ENCODE assay signal across 38 cellular contexts in genomic region chr9:87706066-87706739, GRCh38. TPM values are rescaled to one million over a fixed set of nuclear protein-coding genes. Genes with fewer than 3 reads are reported as not detected.
"Had no signal": no experiment of that assay in that cellular context is flagged by ENCODE, and none has a peak within 500 bp of the region (broad histone marks: within the 10 kb centered on the region; RNA-seq: fewer than 3 reads in every experiment).

No MANE protein-coding gene starts in this region.

- H3K9me3 ChIP-seq: adrenal gland, breast epithelium, esophagus squamous epithelium, gastroesophageal sphincter had no signal

- DNase-seq: activated CD4-positive, alpha-beta memory T cell treated with anti-CD3 and anti-CD28 coated beads for 36 hours; activated CD4-positive, alpha-beta T cell treated with anti-CD3 and anti-CD28 coated beads for 36 hours; activated CD4-positive, alpha-beta T cell treated with anti-CD3 and anti-CD28 coated beads, Interleukin-2, amount 10 ng/mL, durations not matched to agents 24 days and 14 days; activated CD4-positive, CD25-positive, alpha-beta regulatory T cell; activated CD4-positive, CD25-positive, alpha-beta regulatory T cell treated with anti-CD3 and anti-CD28 coated beads, Interleukin-2, amount 50 U/mL, for 72 hours; activated CD8-positive, alpha-beta memory T cell treated with anti-CD3 and anti-CD28 coated beads, Interleukin-2, amount 10 ng/mL, durations not matched to agents 7 days and 5 days; activated CD8-positive, alpha-beta memory T cell treated with anti-CD3 and anti-CD28 coated beads, Interleukin-2, amount 50 U/mL, for 4 hours; activated CD8-positive, alpha-beta T cell treated with anti-CD3 and anti-CD28 coated beads, Interleukin-2, amount 10 ng/mL, durations not matched to agents 7 days and 5 days; activated effector memory CD4-positive, alpha-beta T cell treated with anti-CD3 and anti-CD28 coated beads, Interleukin-2, amount 50 U/mL, for 16 hours; activated naive CD4-positive, alpha-beta T cell treated with anti-CD3 and anti-CD28 coated beads for 36 hours; activated naive CD8-positive, alpha-beta T cell treated with anti-CD3 and anti-CD28 coated beads for 36 hours; activated naive CD8-positive, alpha-beta T cell treated with anti-CD3 and anti-CD28 coated beads, Interleukin-2, amount 50 U/mL, for 24 hours; activated T-cell treated with anti-CD3 and anti-CD28 coated beads, Interleukin-2, amount 50 U/mL, for 1 hour; activated T-cell treated with anti-CD3 and anti-CD28 coated beads, Interleukin-2, amount 50 U/mL, for 48 hours; adrenal gland; amygdala; effector CD4-positive, alpha-beta T cell; effector memory CD8-positive, alpha-beta T cell; esophagus squamous epithelium; foreskin melanocyte; T-helper 1 cell; T-helper 17 cell; T1000; WERI-Rb-1 had no signal

- ATAC-seq: activated CD4-positive, alpha-beta T cell treated with anti-CD3 and anti-CD28 coated beads for 36 hours; activated CD8-positive, alpha-beta memory T cell treated with anti-CD3 and anti-CD28 coated beads, Interleukin-2, amount 10 ng/mL, durations not matched to agents 7 days and 5 days; activated CD8-positive, alpha-beta T cell treated with anti-CD3 and anti-CD28 coated beads, Interleukin-2, amount 10 ng/mL, durations not matched to agents 7 days and 5 days; activated naive CD8-positive, alpha-beta T cell treated with anti-CD3 and anti-CD28 coated beads, Interleukin-2, amount 50 U/mL, for 24 hours; effector memory CD8-positive, alpha-beta T cell; gastroesophageal sphincter; T-helper 17 cell had no signal

- H3K27ac ChIP-seq: adrenal gland, breast epithelium, cardiac muscle cell, coronary artery, epithelial cell of prostate, esophagus squamous epithelium, gastroesophageal sphincter, WERI-Rb-1 had no signal

- H3K4me1 Mint-ChIP-seq: brain; central memory CD8-positive, alpha-beta T cell had no signal

- H3K36me3 Mint-ChIP-seq: activated CD4-positive, alpha-beta memory T cell treated with anti-CD3 and anti-CD28 coated beads for 36 hours; activated CD8-positive, alpha-beta memory T cell treated with anti-CD3 and anti-CD28 coated beads, Interleukin-2, amount 10 ng/mL, durations not matched to agents 7 days and 5 days; activated naive CD4-positive, alpha-beta T cell treated with anti-CD3 and anti-CD28 coated beads, Interleukin-2, amount 50 U/mL, for 24 hours; activated naive CD8-positive, alpha-beta T cell treated with anti-CD3 and anti-CD28 coated beads for 36 hours had no signal

- H3K36me3 ChIP-seq: breast epithelium had no signal

- H3K4me1 ChIP-seq: breast epithelium, esophagus squamous epithelium had no signal

- H3K4me3 Mint-ChIP-seq: activated CD4-positive, alpha-beta memory T cell treated with anti-CD3 and anti-CD28 coated beads for 36 hours; activated CD4-positive, alpha-beta T cell treated with anti-CD3 and anti-CD28 coated beads for 36 hours; activated CD4-positive, alpha-beta T cell treated with anti-CD3 and anti-CD28 coated beads, Interleukin-2, amount 10 ng/mL, durations not matched to agents 24 days and 14 days; activated CD8-positive, alpha-beta memory T cell treated with anti-CD3 and anti-CD28 coated beads, Interleukin-2, amount 10 ng/mL, durations not matched to agents 7 days and 5 days; activated CD8-positive, alpha-beta T cell treated with anti-CD3 and anti-CD28 coated beads, Interleukin-2, amount 10 ng/mL, durations not matched to agents 7 days and 5 days; activated naive CD4-positive, alpha-beta T cell treated with anti-CD3 and anti-CD28 coated beads for 36 hours; activated naive CD4-positive, alpha-beta T cell treated with anti-CD3 and anti-CD28 coated beads, Interleukin-2, amount 50 U/mL, for 24 hours; activated naive CD8-positive, alpha-beta T cell treated with anti-CD3 and anti-CD28 coated beads for 36 hours; activated naive CD8-positive, alpha-beta T cell treated with anti-CD3 and anti-CD28 coated beads, Interleukin-2, amount 50 U/mL, for 24 hours; activated T-helper 1 cell treated with anti-CD3 and anti-CD28 coated beads, Interleukin-12 subunit alpha, Interleukin-12 subunit beta, Interleukin-2, Interleukin-4 antibody, amounts not matched to agents 30 ng/mL and 10 ng/mL and 1 ng/mL, durations not matched to agents 14 hours and 24 hours and 36 hours; brain; central memory CD8-positive, alpha-beta T cell; dendritic cell treated with granulocyte-macrophage colony-stimulating factor and Interleukin-4, amounts not matched to agents 40 ng/mL and 50 ng/mL, for 4 days; effector memory CD8-positive, alpha-beta T cell; T-helper 17 cell; T-helper 2 cell treated with Interferon-gamma antibody and Interleukin-4, amounts not matched to agents 5 μg/mL and 100 μg/mL, for 36 hours had no signal

- FAIRE-seq: endometrium, endothelial cell of umbilical vein had no signal

- H3K27ac Mint-ChIP-seq: activated CD4-positive, alpha-beta memory T cell treated with anti-CD3 and anti-CD28 coated beads for 36 hours; activated CD4-positive, alpha-beta T cell treated with anti-CD3 and anti-CD28 coated beads for 36 hours; activated CD4-positive, alpha-beta T cell treated with anti-CD3 and anti-CD28 coated beads, Interleukin-2, amount 10 ng/mL, durations not matched to agents 24 days and 14 days; activated CD8-positive, alpha-beta memory T cell treated with anti-CD3 and anti-CD28 coated beads, Interleukin-2, amount 10 ng/mL, durations not matched to agents 7 days and 5 days; activated CD8-positive, alpha-beta T cell treated with anti-CD3 and anti-CD28 coated beads, Interleukin-2, amount 10 ng/mL, durations not matched to agents 7 days and 5 days; activated naive CD4-positive, alpha-beta T cell treated with anti-CD3 and anti-CD28 coated beads for 36 hours; activated naive CD4-positive, alpha-beta T cell treated with anti-CD3 and anti-CD28 coated beads, Interleukin-2, amount 50 U/mL, for 24 hours; activated naive CD8-positive, alpha-beta T cell treated with anti-CD3 and anti-CD28 coated beads for 36 hours; activated naive CD8-positive, alpha-beta T cell treated with anti-CD3 and anti-CD28 coated beads, Interleukin-2, amount 50 U/mL, for 24 hours; activated T-helper 1 cell treated with anti-CD3 and anti-CD28 coated beads, Interleukin-12 subunit alpha, Interleukin-12 subunit beta, Interleukin-2, Interleukin-4 antibody, amounts not matched to agents 30 ng/mL and 10 ng/mL and 1 ng/mL, durations not matched to agents 14 hours and 24 hours and 36 hours; activated T-helper 2 cell treated with anti-CD3 and anti-CD28 coated beads, Interferon-gamma antibody, Interleukin-2, Interleukin-4, amounts not matched to agents 10 μg/mL and 5 μg/mL and 100 μg/mL, durations not matched to agents 14 hours and 24 hours and 36 hours; brain; dendritic cell treated with granulocyte-macrophage colony-stimulating factor and Interleukin-4, amounts not matched to agents 40 ng/mL and 50 ng/mL, for 4 days; effector memory CD8-positive, alpha-beta T cell; T-helper 17 cell; T-helper 2 cell treated with Interferon-gamma antibody and Interleukin-4, amounts not matched to agents 5 μg/mL and 100 μg/mL, for 36 hours had no signal

- H3K4me3 ChIP-seq: adrenal gland, breast epithelium, cardiac muscle cell, coronary artery, esophagus squamous epithelium, gastroesophageal sphincter had no signal

- H3K27me3 Mint-ChIP-seq: activated naive CD4-positive, alpha-beta T cell treated with anti-CD3 and anti-CD28 coated beads, Interleukin-2, amount 50 U/mL, for 24 hours; activated naive CD8-positive, alpha-beta T cell treated with anti-CD3 and anti-CD28 coated beads for 36 hours; activated naive CD8-positive, alpha-beta T cell treated with anti-CD3 and anti-CD28 coated beads, Interleukin-2, amount 50 U/mL, for 24 hours; dendritic cell treated with granulocyte-macrophage colony-stimulating factor and Interleukin-4, amounts not matched to agents 40 ng/mL and 50 ng/mL, for 4 days; T-helper 17 cell had no signal

- H3K9me3 Mint-ChIP-seq: activated CD4-positive, alpha-beta memory T cell treated with anti-CD3 and anti-CD28 coated beads for 36 hours; activated CD4-positive, alpha-beta T cell treated with anti-CD3 and anti-CD28 coated beads, Interleukin-2, amount 10 ng/mL, durations not matched to agents 24 days and 14 days; activated naive CD4-positive, alpha-beta T cell treated with anti-CD3 and anti-CD28 coated beads for 36 hours; activated naive CD4-positive, alpha-beta T cell treated with anti-CD3 and anti-CD28 coated beads, Interleukin-2, amount 50 U/mL, for 24 hours; activated naive CD8-positive, alpha-beta T cell treated with anti-CD3 and anti-CD28 coated beads for 36 hours; activated naive CD8-positive, alpha-beta T cell treated with anti-CD3 and anti-CD28 coated beads, Interleukin-2, amount 50 U/mL, for 24 hours; activated T-helper 1 cell treated with anti-CD3 and anti-CD28 coated beads, Interleukin-12 subunit alpha, Interleukin-12 subunit beta, Interleukin-2, Interleukin-4 antibody, amounts not matched to agents 30 ng/mL and 10 ng/mL and 1 ng/mL, durations not matched to agents 14 hours and 24 hours and 36 hours; activated T-helper 2 cell treated with anti-CD3 and anti-CD28 coated beads, Interferon-gamma antibody, Interleukin-2, Interleukin-4, amounts not matched to agents 10 μg/mL and 5 μg/mL and 100 μg/mL, durations not matched to agents 14 hours and 24 hours and 36 hours; brain; central memory CD8-positive, alpha-beta T cell; dendritic cell treated with granulocyte-macrophage colony-stimulating factor and Interleukin-4, amounts not matched to agents 40 ng/mL and 50 ng/mL, for 4 days; effector memory CD8-positive, alpha-beta T cell; T-helper 2 cell treated with Interferon-gamma antibody and Interleukin-4, amounts not matched to agents 5 μg/mL and 100 μg/mL, for 36 hours had no signal

- H3K27me3 ChIP-seq: adrenal gland, breast epithelium, cardiac muscle cell, esophagus squamous epithelium, gastroesophageal sphincter had no signal

RNA-seq across cellular contexts. Expression of gene CTSL, which starts 19.7 kb away (rescaled TPM):
- total RNA-seq: activated CD8-positive, alpha-beta T cell treated with anti-CD3 and anti-CD28 coated beads, Interleukin-2, amount 10 ng/mL, durations not matched to agents 7 days and 5 days had no signal
